ENCODE assay signal across 18 cellular contexts in genomic region chr7:41777894-41778596, GRCh38.
DNase-seq lines count a peak whose midpoint lies in the region; ATAC-seq and TF ChIP-seq lines count a peak whose summit lies in the region.
"Had no signal": no experiment of that assay in that cellular context is flagged by ENCODE, and none has a peak within 500 bp of the region (broad histone marks: within the 10 kb centered on the region; RNA-seq: fewer than 3 reads in every experiment).

No MANE protein-coding gene starts in this region.

- no peak for ATAC-seq in GM19452 (IDR thresholded peaks at IDR 0.05; ENCODE audit: unreplicated experiment)
- ATAC-seq in HG02870 (IDR thresholded peaks at IDR 0.05; ENCODE audit: unreplicated experiment) = no peak
- no peak for ATAC-seq in aorta (ENCODE audit: low FRiP score)

- WGBS in aorta, 2 donors = 85 to 86% methylated on average over 5 of the region's 5 CpGs

- H3K4me3 ChIP-seq in cardiac muscle cell (no peak overlapping the region), left ventricle myocardium inferior (no peak overlapping the region), aorta (ENCODE audit: low read length in 2 of 2) (no peak overlapping the region)
- H3K4me3 ChIP-seq: pancreas, thyroid gland had no signal

- DNase-seq in cardiac muscle cell (ENCODE audit: low read depth in 1 of 2, low spot score in 1 of 2) (peak; percentile 28 to 38), left ventricle myocardium inferior (no peak), SIG-M5 (lab: John Stamatoyannopoulos, UW) (peak; percentile 91), iris pigment epithelial cell (ENCODE audit: low read depth) (peak; percentile 72), aorta (no peak), NCI-H82 (lab: John Stamatoyannopoulos, UW) (no peak)
- DNase-seq: activated CD4-positive, CD25-positive, alpha-beta regulatory T cell treated with anti-CD3 and anti-CD28 coated beads, Interleukin-2, amount 50 U/mL, for 72 hours; CD4-positive, CD25-positive, alpha-beta regulatory T cell; DND-41; GOT3; NCI-H1048; NCI-H748 treated with DMSO at 0.1 percent for 48 hours; pancreas; small intestine; thyroid gland had no signal

- TF ChIP-seq CTCF in cardiac muscle cell (IDR thresholded peaks at IDR 0.05; ENCODE audit: low read depth, low read length) (no peak), left ventricle myocardium inferior (IDR thresholded peaks at IDR 0.05; ENCODE audit: borderline replicate concordance) (no peak)

- H3K4me1 ChIP-seq in cardiac muscle cell (ENCODE audit: low read depth) (peaks cover 4% of the 10 kb centered on the region), left ventricle myocardium inferior (no peaks in the 10 kb centered on the region), aorta (ENCODE audit: control insufficient read depth in 1 of 2, insufficient read depth in 2 of 2, low read length in 2 of 2) (no peaks in the 10 kb centered on the region)
- H3K4me1 ChIP-seq: pancreas, thyroid gland had no signal

- intact Hi-C loops in left ventricle myocardium inferior (cut with micrococcal nuclease) = no loop called here
- intact Hi-C loops in aorta (cut with DNase I) = no loop called here

- H3K27ac ChIP-seq in cardiac muscle cell (no peak overlapping the region), left ventricle myocardium inferior (replicated peaks) (no peak overlapping the region), aorta (ENCODE audit: low read depth in 1 of 2, low read length in 2 of 2) (no peak overlapping the region)
- H3K27ac ChIP-seq: pancreas, RWPE1, thyroid gland had no signal

- H3K27me3 ChIP-seq in cardiac muscle cell (no peaks in the 10 kb centered on the region), left ventricle myocardium inferior (ENCODE audit: low read depth) (no peaks in the 10 kb centered on the region), aorta (ENCODE audit: control insufficient read depth in 1 of 2, insufficient read depth in 2 of 2, low read length in 1 of 2) (no peaks in the 10 kb centered on the region)
- H3K27me3 ChIP-seq: pancreas, thyroid gland had no signal

- H3K36me3 ChIP-seq in cardiac muscle cell (no peaks in the 10 kb centered on the region), left ventricle myocardium inferior (no peaks in the 10 kb centered on the region), aorta (ENCODE audit: control insufficient read depth in 1 of 2, insufficient read depth in 2 of 2, low read length in 1 of 2) (no peaks in the 10 kb centered on the region)
- H3K36me3 ChIP-seq: pancreas, thyroid gland had no signal

- H3K9me3 ChIP-seq in cardiac muscle cell (ENCODE audit: low read depth) = no peaks in the 10 kb centered on the region
- H3K9me3 ChIP-seq in left ventricle myocardium inferior (replicated peaks) = no peaks in the 10 kb centered on the region
- no peaks in the 10 kb centered on the region for H3K9me3 ChIP-seq in aorta (ENCODE audit: control insufficient read depth, low read length)
- H3K9me3 ChIP-seq: pancreas, thyroid gland had no signal

Comparison
In these comparisons a context has a peak if more than half of its experiments do, and no peak if none do; other contexts are left out.
1. DNase-seq: peak in cardiac muscle cell (2 of 2), SIG-M5 (single experiment) and iris pigment epithelial cell (single experiment); none in left ventricle myocardium inferior (single experiment), aorta (0 of 2) and NCI-H82 (single experiment).